ENCODE assay signal across 20 cellular contexts in the genomic region with DNA sequence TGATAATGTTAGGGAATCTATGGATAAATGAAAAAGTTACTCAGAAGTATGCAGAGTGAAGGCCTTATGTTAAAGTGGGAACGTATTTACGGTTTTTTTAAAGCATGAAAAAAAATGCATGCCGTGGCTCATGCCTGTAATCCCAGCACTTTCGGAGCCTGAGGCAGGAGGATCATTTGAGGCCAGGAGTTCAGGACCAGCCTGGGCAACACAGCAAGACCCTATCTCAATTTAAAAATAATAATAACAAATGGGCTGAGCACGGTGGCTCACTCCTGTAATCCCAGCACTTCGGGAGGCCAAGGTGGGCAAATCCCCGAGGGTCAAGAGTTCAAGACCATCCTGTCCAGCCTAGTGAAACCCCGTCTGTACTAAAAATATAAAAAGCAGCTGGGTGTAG. TPM values are rescaled to one million over a fixed set of nuclear protein-coding genes. Genes with fewer than 3 reads are reported as not detected.
DNase-seq lines count a peak whose midpoint lies in the region; ATAC-seq and TF ChIP-seq lines count a peak whose summit lies in the region.
"Had no signal": no experiment of that assay in that cellular context is flagged by ENCODE, and none has a peak within 500 bp of the region (broad histone marks: within the 10 kb centered on the region; RNA-seq: fewer than 3 reads in every experiment).

No MANE protein-coding gene starts in this region.

- H3K9me3 Mint-ChIP-seq in activated naive CD8-positive, alpha-beta T cell treated with anti-CD3 and anti-CD28 coated beads, Interleukin-2, amount 10 ng/mL, durations not matched to agents 7 days and 5 days = no peaks in the 10 kb centered on the region
- no peaks in the 10 kb centered on the region for H3K9me3 Mint-ChIP-seq in activated naive CD8-positive, alpha-beta T cell treated with anti-CD3 and anti-CD28 coated beads for 36 hours
- H3K9me3 Mint-ChIP-seq in central memory CD8-positive, alpha-beta T cell = no peaks in the 10 kb centered on the region
- no peaks in the 10 kb centered on the region for H3K9me3 Mint-ChIP-seq in stimulated activated memory B cell treated with anti-CD40 and anti-IgM and Interleukin-4, amounts not matched to agents 10 μg/mL and 1 μg/mL and 100 μg/mL, for 72 hours

- peak overlapping the region; percentile 96 for H3K9ac ChIP-seq in Loucy (ENCODE audit: low read depth, low read length, poor library complexity, severe bottlenecking)
- H3K9ac ChIP-seq: GM23248 had no signal

- peaks cover 98% of the 10 kb centered on the region for H4K20me1 ChIP-seq in Loucy (ENCODE audit: insufficient read depth, low read length, poor library complexity, severe bottlenecking)

- H3F3A ChIP-seq in Loucy (ENCODE audit: low read depth) = no peaks in the 10 kb centered on the region

- no peak for TF ChIP-seq CTCF in Loucy (conservative IDR thresholded peaks at IDR 0.05; ENCODE audit: low read length)

- H3K36me3 Mint-ChIP-seq in activated naive CD8-positive, alpha-beta T cell treated with anti-CD3 and anti-CD28 coated beads, Interleukin-2, amount 10 ng/mL, durations not matched to agents 7 days and 5 days = peaks cover 35% of the 10 kb centered on the region
- peaks cover 51% of the 10 kb centered on the region for H3K36me3 Mint-ChIP-seq in activated naive CD8-positive, alpha-beta T cell treated with anti-CD3 and anti-CD28 coated beads for 36 hours
- H3K36me3 Mint-ChIP-seq in central memory CD8-positive, alpha-beta T cell (ENCODE audit: insufficient read depth) = peaks cover 30% of the 10 kb centered on the region
- peaks cover 36% of the 10 kb centered on the region for H3K36me3 Mint-ChIP-seq in stimulated activated memory B cell treated with anti-CD40 and anti-IgM and Interleukin-4, amounts not matched to agents 10 μg/mL and 1 μg/mL and 100 μg/mL, for 72 hours

- H3K4me1 ChIP-seq in Loucy (ENCODE audit: insufficient read depth, low read length, poor library complexity, severe bottlenecking) = peaks cover 63% of the 10 kb centered on the region

- H3K4me3 ChIP-seq in Loucy (ENCODE audit: low read length, poor library complexity, severe bottlenecking) = peak overlapping the region; percentile 91
- H3K4me3 ChIP-seq: GM23248, SJSA1 had no signal

- peaks cover 100% of the 10 kb centered on the region for H3K79me2 ChIP-seq in Loucy (ENCODE audit: insufficient read depth, low read length)

- H3K27me3 ChIP-seq in Loucy (ENCODE audit: insufficient read depth, low read length, poor library complexity, severe bottlenecking) = no peaks in the 10 kb centered on the region
- H3K27me3 ChIP-seq: SJSA1 had no signal

- peak overlapping the region; percentile 94 for H3K4me2 ChIP-seq in Loucy (ENCODE audit: low read depth, low read length, poor library complexity, severe bottlenecking)

- H3K9me3 ChIP-seq in Loucy (ENCODE audit: insufficient read depth, low read depth, low read length) = no peaks in the 10 kb centered on the region
- H3K9me3 ChIP-seq: SJSA1 had no signal

- H3K4me1 Mint-ChIP-seq in activated naive CD8-positive, alpha-beta T cell treated with anti-CD3 and anti-CD28 coated beads, Interleukin-2, amount 10 ng/mL, durations not matched to agents 7 days and 5 days = peaks cover 57% of the 10 kb centered on the region
- peaks cover 57% of the 10 kb centered on the region for H3K4me1 Mint-ChIP-seq in activated naive CD8-positive, alpha-beta T cell treated with anti-CD3 and anti-CD28 coated beads for 36 hours
- H3K4me1 Mint-ChIP-seq in central memory CD8-positive, alpha-beta T cell = peaks cover 81% of the 10 kb centered on the region
- H3K4me1 Mint-ChIP-seq in stimulated activated memory B cell treated with anti-CD40 and anti-IgM and Interleukin-4, amounts not matched to agents 10 μg/mL and 1 μg/mL and 100 μg/mL, for 72 hours = peaks cover 81% of the 10 kb centered on the region

- H2AFZ ChIP-seq in Loucy (ENCODE audit: low read length) = no peak overlapping the region
- H2AFZ ChIP-seq: GM23248 had no signal

- POLR2A ChIA-PET in activated naive CD8-positive, alpha-beta T cell treated with anti-CD3 and anti-CD28 coated beads, Interleukin-2, amount 10 ng/mL, durations not matched to agents 7 days and 5 days (lab: Charles Lee) = interaction anchor here (0.7 to 1.3 kb wide), 3 partner anchors 14 to 124 kb away, joined by 3 to 4 read pairs (median 4); partner anchors contain the start of gene FXR2

- peaks cover 17% of the 10 kb centered on the region; the same call in 1 of the 2 replicates for H3K36me3 ChIP-seq in Loucy (ENCODE audit: insufficient read depth, low read length)

- DNase-seq in activated naive CD8-positive, alpha-beta T cell treated with anti-CD3 and anti-CD28 coated beads, Interleukin-2, amount 10 ng/mL, durations not matched to agents 7 days and 5 days = no peak
- no peak for DNase-seq in activated naive CD8-positive, alpha-beta T cell treated with anti-CD3 and anti-CD28 coated beads for 36 hours
- DNase-seq in central memory CD8-positive, alpha-beta T cell (ENCODE audit: low spot score in 2 of 2) = no peak
- no peak for DNase-seq in SKM-1 (lab: John Stamatoyannopoulos, UW; ENCODE audit: unreplicated experiment)
- DNase-seq in COLO668 (lab: John Stamatoyannopoulos, UW; ENCODE audit: unreplicated experiment) = no peak
- no peak for DNase-seq in amygdala (lab: John Stamatoyannopoulos, UW)
- DNase-seq: AML-193; CD4-positive, alpha-beta memory T cell; DMS79 treated with DMSO at 0.1 percent for 48 hours; GM23248; HCEC 1CT; NCI-H1436; NCI-H2029; NCI-H2171 treated with DMSO at 0.1 percent for 48 hours; NCI-H446 treated with DMSO at 0.1 percent for 48 hours; NCI-H774; PC-3 had no signal

- H3K4me3 Mint-ChIP-seq in activated naive CD8-positive, alpha-beta T cell treated with anti-CD3 and anti-CD28 coated beads, Interleukin-2, amount 10 ng/mL, durations not matched to agents 7 days and 5 days = no peak overlapping the region
- no peak overlapping the region for H3K4me3 Mint-ChIP-seq in activated naive CD8-positive, alpha-beta T cell treated with anti-CD3 and anti-CD28 coated beads for 36 hours
- H3K4me3 Mint-ChIP-seq in central memory CD8-positive, alpha-beta T cell = no peak overlapping the region
- no peak overlapping the region for H3K4me3 Mint-ChIP-seq in stimulated activated memory B cell treated with anti-CD40 and anti-IgM and Interleukin-4, amounts not matched to agents 10 μg/mL and 1 μg/mL and 100 μg/mL, for 72 hours

- no peaks in the 10 kb centered on the region for H3K27me3 Mint-ChIP-seq in activated naive CD8-positive, alpha-beta T cell treated with anti-CD3 and anti-CD28 coated beads, Interleukin-2, amount 10 ng/mL, durations not matched to agents 7 days and 5 days
- H3K27me3 Mint-ChIP-seq in activated naive CD8-positive, alpha-beta T cell treated with anti-CD3 and anti-CD28 coated beads for 36 hours = no peaks in the 10 kb centered on the region
- H3K27me3 Mint-ChIP-seq in central memory CD8-positive, alpha-beta T cell = no peaks in the 10 kb centered on the region
- no peaks in the 10 kb centered on the region for H3K27me3 Mint-ChIP-seq in stimulated activated memory B cell treated with anti-CD40 and anti-IgM and Interleukin-4, amounts not matched to agents 10 μg/mL and 1 μg/mL and 100 μg/mL, for 72 hours
- H3K27me3 Mint-ChIP-seq: CD4-positive, alpha-beta memory T cell had no signal

- peak overlapping the region; percentile 9 for H3K27ac Mint-ChIP-seq in activated naive CD8-positive, alpha-beta T cell treated with anti-CD3 and anti-CD28 coated beads, Interleukin-2, amount 10 ng/mL, durations not matched to agents 7 days and 5 days
- H3K27ac Mint-ChIP-seq in activated naive CD8-positive, alpha-beta T cell treated with anti-CD3 and anti-CD28 coated beads for 36 hours = no peak overlapping the region
- peak overlapping the region; percentile 6 for H3K27ac Mint-ChIP-seq in central memory CD8-positive, alpha-beta T cell (ENCODE audit: low read depth)
- peak overlapping the region; percentile 15 for H3K27ac Mint-ChIP-seq in stimulated activated memory B cell treated with anti-CD40 and anti-IgM and Interleukin-4, amounts not matched to agents 10 μg/mL and 1 μg/mL and 100 μg/mL, for 72 hours

- no peak for ATAC-seq in activated naive CD8-positive, alpha-beta T cell treated with anti-CD3 and anti-CD28 coated beads, Interleukin-2, amount 10 ng/mL, durations not matched to agents 7 days and 5 days (ENCODE audit: low read depth)
- no peak for ATAC-seq in central memory CD8-positive, alpha-beta T cell (replicated peaks; ENCODE audit: extremely low read depth, poor library complexity, severe bottlenecking)
- ATAC-seq in stimulated activated memory B cell treated with anti-CD40 and anti-IgM and Interleukin-4, amounts not matched to agents 10 μg/mL and 1 μg/mL and 100 μg/mL, for 72 hours = no peak
- ATAC-seq: PC-3 had no signal

- no peaks in the 10 kb centered on the region for H3K9me2 ChIP-seq in Loucy (replicated peaks; ENCODE audit: low read depth, low read length)

RNA-seq across cellular contexts. Expression of gene POLR2A, which starts 6.0 kb away (rescaled TPM):
- 100 to 1,000 TPM; 192 to 214 TPM for total RNA-seq in activated naive CD8-positive, alpha-beta T cell treated with anti-CD3 and anti-CD28 coated beads, Interleukin-2, amount 10 ng/mL, durations not matched to agents 7 days and 5 days
- total RNA-seq in activated naive CD8-positive, alpha-beta T cell treated with anti-CD3 and anti-CD28 coated beads for 36 hours = 100 to 1,000 TPM; 198 to 200 TPM

RNA-seq across cellular contexts. Expression of gene SLC35G6, which starts 8.9 kb away (rescaled TPM):
- not detected for total RNA-seq in activated naive CD8-positive, alpha-beta T cell treated with anti-CD3 and anti-CD28 coated beads, Interleukin-2, amount 10 ng/mL, durations not matched to agents 7 days and 5 days
- not detected for total RNA-seq in activated naive CD8-positive, alpha-beta T cell treated with anti-CD3 and anti-CD28 coated beads for 36 hours
- total RNA-seq: CD4-positive, alpha-beta memory T cell; GM23248; PC-3; SJSA1 had no signal

RNA-seq across cellular contexts. Expression of gene ZBTB4, which starts 10.7 kb away (rescaled TPM):
- total RNA-seq in activated naive CD8-positive, alpha-beta T cell treated with anti-CD3 and anti-CD28 coated beads, Interleukin-2, amount 10 ng/mL, durations not matched to agents 7 days and 5 days = 10 to 100 TPM; 56.0 to 58.6 TPM
- total RNA-seq in activated naive CD8-positive, alpha-beta T cell treated with anti-CD3 and anti-CD28 coated beads for 36 hours = 10 to 100 TPM; 16.7 TPM

RNA-seq across cellular contexts. Expression of gene CHRNB1, which starts 45.3 kb away (rescaled TPM):
- 10 to 100 TPM; 15.2 to 15.7 TPM for total RNA-seq in activated naive CD8-positive, alpha-beta T cell treated with anti-CD3 and anti-CD28 coated beads, Interleukin-2, amount 10 ng/mL, durations not matched to agents 7 days and 5 days
- total RNA-seq in activated naive CD8-positive, alpha-beta T cell treated with anti-CD3 and anti-CD28 coated beads for 36 hours = 10 to 100 TPM; 10.6 to 11.3 TPM

RNA-seq across cellular contexts. Expression of gene FGF11, which starts 50.8 kb away (rescaled TPM):
- 10 to 100 TPM; 25.4 to 28.5 TPM for total RNA-seq in activated naive CD8-positive, alpha-beta T cell treated with anti-CD3 and anti-CD28 coated beads, Interleukin-2, amount 10 ng/mL, durations not matched to agents 7 days and 5 days
- 1 to 10 TPM; 7.6 to 9.2 TPM for total RNA-seq in activated naive CD8-positive, alpha-beta T cell treated with anti-CD3 and anti-CD28 coated beads for 36 hours
- total RNA-seq: GM23248, SJSA1 had no signal
